Comparison of ENCODE assay signal across 1 cellular context in genomic region chr4:8893624-8894423, GRCh38.
TF ChIP-seq lines count a peak whose summit lies in the region.

No MANE protein-coding gene starts in this region.

TF ChIP-seq in K562, 482 proteins besides CTCF, POLR2A, EP300 and RAD21:
- TF ChIP-seq ZNF77 (CRISPR knock-in tag; IDR thresholded peaks at IDR 0.05): no peak
- peak; percentile 31 for TF ChIP-seq PCBP1 (IDR thresholded peaks at IDR 0.05; ENCODE audit: low read depth, low read length, poor library complexity, severe bottlenecking)
- no peak for TF ChIP-seq FOSL1 (tag; conservative IDR thresholded peaks at IDR 0.05)
TF ChIP-seq in K562: peak in this region for 1.
